Comparison of ENCODE assay signal across 35 cellular contexts in the genomic region with DNA sequence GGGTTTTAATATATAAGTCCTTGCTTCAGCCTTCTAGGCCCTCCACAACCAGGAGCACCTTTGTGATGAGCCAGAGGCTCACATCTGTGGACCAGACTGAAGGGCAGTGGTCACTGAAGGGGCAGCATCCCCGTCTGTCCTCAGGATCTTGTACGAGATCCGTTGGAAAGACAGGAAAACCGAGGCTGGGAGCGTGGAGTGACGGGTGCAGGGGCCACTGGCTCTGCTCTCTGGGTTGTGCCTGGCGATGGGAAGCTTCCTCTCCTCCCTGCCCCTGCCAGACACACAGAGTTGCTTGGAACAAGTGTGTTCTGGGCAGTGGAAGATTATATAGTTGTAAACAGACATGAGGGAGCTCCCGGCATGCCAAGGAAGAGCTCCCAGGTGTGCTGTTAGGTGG. TPM values are rescaled to one million over a fixed set of nuclear protein-coding genes. Genes with fewer than 3 reads are reported as not detected.
DNase-seq lines count a peak whose midpoint lies in the region; ATAC-seq and TF ChIP-seq lines count a peak whose summit lies in the region.
"Had no signal": no experiment of that assay in that cellular context is flagged by ENCODE, and none has a peak within 500 bp of the region (broad histone marks: within the 10 kb centered on the region; RNA-seq: fewer than 3 reads in every experiment).

No MANE protein-coding gene starts in this region.

- no peaks in the 10 kb centered on the region for H4K20me1 ChIP-seq in neural progenitor cell (ENCODE audit: low read depth)
- H4K20me1 ChIP-seq: BLaER1; BLaER1 treated with 17β-estradiol and CSF1 and Interleukin-3, amounts not matched to agents 10 nM and 100 nM had no signal

- no peaks in the 10 kb centered on the region for H3K27me3 Mint-ChIP-seq in stimulated activated naive CD8-positive, alpha-beta T cell treated with anti-CD3 and anti-CD28 coated beads, Interleukin-15, amount 100 ng/mL, for 72 hours
- H3K27me3 Mint-ChIP-seq in WTC11 (ENCODE audit: low read depth) (no peaks in the 10 kb centered on the region), neural progenitor cell (ENCODE audit: insufficient read depth, low read depth) (peaks cover 4% of the 10 kb centered on the region)
- H3K27me3 Mint-ChIP-seq: B cell; CD4-positive, alpha-beta memory T cell; CD4-positive, alpha-beta T cell; CD4-positive, CD25-positive, alpha-beta regulatory T cell had no signal

- no peaks in the 10 kb centered on the region for H3K79me2 ChIP-seq in neural progenitor cell (ENCODE audit: low read depth)

- H3K27ac ChIP-seq in neural progenitor cell, result no peak overlapping the region
- H3K27ac ChIP-seq: 22Rv1; A549; BLaER1; BLaER1 treated with 17β-estradiol and CSF1 and Interleukin-3, amounts not matched to agents 10 nM and 100 nM; C4-2B had no signal

- H3K4me2 ChIP-seq in neural progenitor cell, result no peak overlapping the region
- H3K4me2 ChIP-seq: A549; BLaER1; BLaER1 treated with 17β-estradiol and CSF1 and Interleukin-3, amounts not matched to agents 10 nM and 100 nM had no signal

- CTCF ChIA-PET in WTC11 (lab: Charles Lee), result no interaction called here

- DNase-seq in stimulated activated naive CD8-positive, alpha-beta T cell treated with anti-CD3 and anti-CD28 coated beads, Interleukin-15, amount 100 ng/mL, for 72 hours, result no peak
- DNase-seq in stimulated activated naive CD8-positive, alpha-beta T cell treated with anti-CD3 and anti-CD28 coated beads, Interleukin-15, Interleukin-2, amounts not matched to agents 100 U/mL and 50 U/mL, for 24 hours, result no peak
- DNase-seq in WTC11 (ENCODE audit: low spot score) (no peak), neural progenitor cell (ENCODE audit: low spot score) (no peak), GM03348 (ENCODE audit: low spot score) (no peak), foreskin melanocyte (no peak), NOMO-1 treated with DMSO at 0.1 percent for 48 hours (lab: John Stamatoyannopoulos, UW; ENCODE audit: unreplicated experiment) (no peak)
- no peak for DNase-seq in stimulated activated effector memory CD8-positive, alpha-beta T cell treated with anti-CD3 and anti-CD28 coated beads, Interleukin-12 subunit alpha, Interleukin-12 subunit beta, amount 100 ng/mL, for 72 hours (ENCODE audit: low spot score in 2 of 2)
- DNase-seq: 8988T; ACHN; AML-193; BE2C; C1 segment of cervical spinal cord; Caco-2; Calu3; CD4-positive, alpha-beta memory T cell; CD4-positive, alpha-beta T cell; CD4-positive, CD25-positive, alpha-beta regulatory T cell; CD8-positive, alpha-beta memory T cell; CD8-positive, alpha-beta T cell; COR-L47; DMS 273 treated with DMSO at 0.1 percent for 48 hours; DMS153; DMS53; DMS79; DMS79 treated with DMSO at 0.1 percent for 48 hours; DND-41; EL had no signal

- no peak overlapping the region for H3K4me3 ChIP-seq in neural progenitor cell
- H3K4me3 ChIP-seq: A549; BLaER1; BLaER1 treated with 17β-estradiol and CSF1 and Interleukin-3, amounts not matched to agents 10 nM and 100 nM had no signal

- H3K9ac ChIP-seq in neural progenitor cell, result no peak overlapping the region
- H3K9ac ChIP-seq: BLaER1; BLaER1 treated with 17β-estradiol and CSF1 and Interleukin-3, amounts not matched to agents 10 nM and 100 nM had no signal

- peak overlapping the region; percentile 8 to 37 for H3K27ac Mint-ChIP-seq in stimulated activated naive CD8-positive, alpha-beta T cell treated with anti-CD3 and anti-CD28 coated beads, Interleukin-15, amount 100 ng/mL, for 72 hours
- H3K27ac Mint-ChIP-seq in WTC11 (peak overlapping the region; percentile 45), neural progenitor cell (peak overlapping the region; percentile 76)
- peak overlapping the region; percentile 37 for H3K27ac Mint-ChIP-seq in stimulated activated effector memory CD8-positive, alpha-beta T cell treated with anti-CD3 and anti-CD28 coated beads, Interleukin-12 subunit alpha, Interleukin-12 subunit beta, amount 100 ng/mL, for 72 hours
- H3K27ac Mint-ChIP-seq: B cell; CD4-positive, alpha-beta memory T cell; CD4-positive, alpha-beta T cell; CD8-positive, alpha-beta T cell had no signal

- no peak overlapping the region for H2AFZ ChIP-seq in neural progenitor cell (replicated peaks)

- POLR2A ChIA-PET in WTC11 (lab: Charles Lee), result no interaction called here

- no peaks in the 10 kb centered on the region for H3K4me1 Mint-ChIP-seq in stimulated activated naive CD8-positive, alpha-beta T cell treated with anti-CD3 and anti-CD28 coated beads, Interleukin-15, amount 100 ng/mL, for 72 hours
- H3K4me1 Mint-ChIP-seq in WTC11 (no peaks in the 10 kb centered on the region), neural progenitor cell (peaks cover 15% of the 10 kb centered on the region)
- no peaks in the 10 kb centered on the region for H3K4me1 Mint-ChIP-seq in stimulated activated effector memory CD8-positive, alpha-beta T cell treated with anti-CD3 and anti-CD28 coated beads, Interleukin-12 subunit alpha, Interleukin-12 subunit beta, amount 100 ng/mL, for 72 hours
- H3K4me1 Mint-ChIP-seq: B cell; CD14-positive monocyte; CD4-positive, alpha-beta memory T cell; CD4-positive, CD25-positive, alpha-beta regulatory T cell; CD8-positive, alpha-beta memory T cell had no signal

- TF ChIP-seq CTCF in WTC11 (IDR thresholded peaks at IDR 0.05), result no peak
- TF ChIP-seq CTCF in neural progenitor cell (IDR thresholded peaks at IDR 0.05), result no peak

- H3K4me1 ChIP-seq in neural progenitor cell, result no peaks in the 10 kb centered on the region
- H3K4me1 ChIP-seq: BE2C, Caco-2 had no signal

- no peaks in the 10 kb centered on the region for H3K9me3 ChIP-seq in neural progenitor cell (ENCODE audit: low read depth)
- H3K9me3 ChIP-seq: A549, BE2C, Caco-2 had no signal

- no peaks in the 10 kb centered on the region for H3F3A ChIP-seq in neural progenitor cell (ENCODE audit: low read depth)

- H3K36me3 ChIP-seq in neural progenitor cell, result no peaks in the 10 kb centered on the region

- H3K27me3 ChIP-seq in neural progenitor cell, result no peaks in the 10 kb centered on the region
- H3K27me3 ChIP-seq: BE2C; BLaER1; BLaER1 treated with 17β-estradiol and CSF1 and Interleukin-3, amounts not matched to agents 10 nM and 100 nM had no signal

- no peaks in the 10 kb centered on the region for H3K9me3 Mint-ChIP-seq in stimulated activated naive CD8-positive, alpha-beta T cell treated with anti-CD3 and anti-CD28 coated beads, Interleukin-15, amount 100 ng/mL, for 72 hours
- H3K9me3 Mint-ChIP-seq in WTC11, result 0 out of 2 replicates have a peak, but pooled peaks cover 3% of the 10 kb centered on the region
- no peaks in the 10 kb centered on the region for H3K9me3 Mint-ChIP-seq in neural progenitor cell
- H3K9me3 Mint-ChIP-seq in stimulated activated effector memory CD8-positive, alpha-beta T cell treated with anti-CD3 and anti-CD28 coated beads, Interleukin-12 subunit alpha, Interleukin-12 subunit beta, amount 100 ng/mL, for 72 hours, result no peaks in the 10 kb centered on the region
- H3K9me3 Mint-ChIP-seq: CD4-positive, alpha-beta memory T cell; CD4-positive, alpha-beta T cell; CD8-positive, alpha-beta memory T cell; CD8-positive, alpha-beta T cell had no signal

- no peak overlapping the region for H3K4me3 Mint-ChIP-seq in stimulated activated naive CD8-positive, alpha-beta T cell treated with anti-CD3 and anti-CD28 coated beads, Interleukin-15, amount 100 ng/mL, for 72 hours
- H3K4me3 Mint-ChIP-seq in WTC11, result no peak overlapping the region
- H3K4me3 Mint-ChIP-seq in neural progenitor cell, result no peak overlapping the region
- no peak overlapping the region for H3K4me3 Mint-ChIP-seq in stimulated activated effector memory CD8-positive, alpha-beta T cell treated with anti-CD3 and anti-CD28 coated beads, Interleukin-12 subunit alpha, Interleukin-12 subunit beta, amount 100 ng/mL, for 72 hours
- H3K4me3 Mint-ChIP-seq: B cell; CD14-positive monocyte; CD4-positive, alpha-beta memory T cell; CD4-positive, alpha-beta T cell; CD4-positive, CD25-positive, alpha-beta regulatory T cell; CD8-positive, alpha-beta memory T cell; CD8-positive, alpha-beta T cell had no signal

- no peak for ATAC-seq in stimulated activated naive CD8-positive, alpha-beta T cell treated with anti-CD3 and anti-CD28 coated beads, Interleukin-15, amount 100 ng/mL, for 72 hours
- ATAC-seq in stimulated activated naive CD8-positive, alpha-beta T cell treated with anti-CD3 and anti-CD28 coated beads, Interleukin-15, Interleukin-2, amounts not matched to agents 100 U/mL and 50 U/mL, for 24 hours, result no peak
- ATAC-seq in WTC11, result no peak
- ATAC-seq in stimulated activated effector memory CD8-positive, alpha-beta T cell treated with anti-CD3 and anti-CD28 coated beads, Interleukin-12 subunit alpha, Interleukin-12 subunit beta, amount 100 ng/mL, for 72 hours, result no peak
- ATAC-seq: A549; CD8-positive, alpha-beta T cell had no signal

- H3K36me3 Mint-ChIP-seq in WTC11 (peaks cover 49% of the 10 kb centered on the region), neural progenitor cell (peaks cover 33% of the 10 kb centered on the region)
- H3K36me3 Mint-ChIP-seq in stimulated activated effector memory CD8-positive, alpha-beta T cell treated with anti-CD3 and anti-CD28 coated beads, Interleukin-12 subunit alpha, Interleukin-12 subunit beta, amount 100 ng/mL, for 72 hours, result peaks cover 33% of the 10 kb centered on the region

TF ChIP-seq in WTC11, 78 proteins besides CTCF, POLR2A, EP300 and RAD21:
- TF ChIP-seq, protein P1, sequence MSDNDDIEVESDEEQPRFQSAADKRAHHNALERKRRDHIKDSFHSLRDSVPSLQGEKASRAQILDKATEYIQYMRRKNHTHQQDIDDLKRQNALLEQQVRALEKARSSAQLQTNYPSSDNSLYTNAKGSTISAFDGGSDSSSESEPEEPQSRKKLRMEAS (CRISPR knock-in tag; IDR thresholded peaks at IDR 0.05), result no peak

RNA-seq across cellular contexts. Expression of a gene that starts 48.0 kb away (rescaled TPM):
- total RNA-seq in WTC11 (2021), result 44.1 to 54.0 TPM (median 47.0 TPM) in 3 replicates
- total RNA-seq in neural progenitor cell (ENCODE audit: low replicate concordance), result 16.6 and 22.9 TPM in 2 replicates

Comparison
In these comparisons a context has a peak if more than half of its experiments do, and no peak if none do; other contexts are left out.
1. H3K27ac Mint-ChIP-seq: peak in every context shown above with its lines; median percentile 76 in neural progenitor cell; 45 in WTC11; 37 in stimulated activated effector memory CD8-positive, alpha-beta T cell treated with anti-CD3 and anti-CD28 coated beads, Interleukin-12 subunit alpha, Interleukin-12 subunit beta, amount 100 ng/mL, for 72 hours; 22 in stimulated activated naive CD8-positive, alpha-beta T cell treated with anti-CD3 and anti-CD28 coated beads, Interleukin-15, amount 100 ng/mL, for 72 hours.